1 cellular context compared by ENCODE assay signal in genomic region chrX:19879742-19880378, GRCh38.
TF ChIP-seq lines count a peak whose summit lies in the region.

No MANE protein-coding gene starts in this region.

TF ChIP-seq in HepG2, 621 proteins besides CTCF, POLR2A, EP300 and RAD21:
- no peak for TF ChIP-seq NCOR1 (IDR thresholded peaks at IDR 0.05; ENCODE audit: borderline replicate concordance, low read length)
- no peak for TF ChIP-seq CENPBD1 (CRISPR knock-in tag; IDR thresholded peaks at IDR 0.05; ENCODE audit: borderline replicate concordance, low read depth)
- no peak for TF ChIP-seq ZNF225 (CRISPR knock-in tag; IDR thresholded peaks at IDR 0.05)
- TF ChIP-seq ERF (CRISPR knock-in tag; IDR thresholded peaks at IDR 0.05): no peak
- no peak for TF ChIP-seq SYNCRIP (IDR thresholded peaks at IDR 0.05; ENCODE audit: insufficient read depth, low read depth, low read length)
- TF ChIP-seq RXRA (CRISPR knock-in tag; IDR thresholded peaks at IDR 0.05): no peak
- TF ChIP-seq ZNF562 (CRISPR knock-in tag; IDR thresholded peaks at IDR 0.05; ENCODE audit: borderline replicate concordance): no peak
